ENCODE assay signal across 8 cellular contexts in the genomic region with DNA sequence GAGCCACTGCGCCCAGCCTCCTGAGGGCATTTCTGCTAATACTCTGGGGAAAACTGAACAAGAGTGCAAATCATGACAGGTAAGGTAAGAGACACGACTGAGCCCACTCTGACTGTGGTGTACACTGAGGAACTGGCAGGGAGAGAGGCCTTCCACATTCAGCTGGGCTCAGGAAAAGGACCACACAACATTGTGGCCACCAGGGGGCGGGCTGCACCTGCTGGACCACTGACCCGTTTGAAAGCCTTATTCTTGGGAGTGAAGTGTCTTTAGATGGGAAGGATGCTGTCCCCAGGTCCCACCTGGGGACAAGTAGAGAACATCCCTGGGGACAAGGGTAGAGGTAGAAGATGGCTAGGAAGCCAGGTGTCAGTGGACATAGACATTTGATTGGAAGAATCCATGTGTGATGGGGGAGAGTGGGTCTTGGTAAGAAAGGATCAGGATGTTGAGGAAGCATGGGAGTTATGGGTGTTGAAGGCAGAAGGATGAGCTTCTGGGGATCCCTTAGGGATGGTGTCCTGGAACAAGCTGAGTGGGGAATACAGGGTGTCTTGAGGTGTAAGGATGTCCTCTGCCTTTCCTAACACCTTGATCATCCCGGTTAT. TPM values are rescaled to one million over a fixed set of nuclear protein-coding genes. Genes with fewer than 3 reads are reported as not detected.
DNase-seq lines count a peak whose midpoint lies in the region; ATAC-seq and TF ChIP-seq lines count a peak whose summit lies in the region.

No MANE protein-coding gene starts in this region.

- H3K27me3 ChIP-seq in OCI-LY3 (ENCODE audit: low read depth, low read length) (no peaks in the 10 kb centered on the region), esophagus muscularis mucosa (no peaks in the 10 kb centered on the region)

- ATAC-seq in HG03103 (IDR thresholded peaks at IDR 0.05; ENCODE audit: low read depth, unreplicated experiment) (peak; percentile 44), natural killer cell (peak; percentile 51 to 56 (median 55)), HG03196 (IDR thresholded peaks at IDR 0.05; ENCODE audit: unreplicated experiment) (no peak)
- ATAC-seq in stimulated activated naive B cell treated with anti-CD40 and anti-IgM and Interleukin-4, amounts not matched to agents 10 μg/mL and 1 μg/mL and 100 μg/mL, for 72 hours (replicated peaks), result peak; percentile 66 to 67

- no peak overlapping the region for H3K4me2 ChIP-seq in OCI-LY3 (ENCODE audit: low read length)

- WGBS in esophagus muscularis mucosa, result 43% methylated on average over 4 of the region's 5 CpGs

- H3K79me2 ChIP-seq in OCI-LY3 (ENCODE audit: low read length), result no peaks in the 10 kb centered on the region

- peaks cover under 1 to 4% of the 10 kb centered on the region in 2 donors for H3K4me1 Mint-ChIP-seq in natural killer cell
- H3K4me1 Mint-ChIP-seq in stimulated activated naive B cell treated with anti-CD40 and anti-IgM and Interleukin-4, amounts not matched to agents 10 μg/mL and 1 μg/mL and 100 μg/mL, for 72 hours, result peaks cover 0 to 7% of the 10 kb centered on the region in 2 donors

- no peaks in the 10 kb centered on the region for H3K36me3 Mint-ChIP-seq in natural killer cell
- H3K36me3 Mint-ChIP-seq in stimulated activated naive B cell treated with anti-CD40 and anti-IgM and Interleukin-4, amounts not matched to agents 10 μg/mL and 1 μg/mL and 100 μg/mL, for 72 hours, result no peaks in the 10 kb centered on the region

- H3K4me3 ChIP-seq in OCI-LY3 (ENCODE audit: low read length) (no peak overlapping the region), esophagus muscularis mucosa (no peak overlapping the region)

- H3K27me3 Mint-ChIP-seq in natural killer cell (ENCODE audit: low read depth in 2 of 2), result peaks cover 0 to 14% of the 10 kb centered on the region in 2 donors
- peaks cover 5 to 11% of the 10 kb centered on the region in 2 donors for H3K27me3 Mint-ChIP-seq in stimulated activated naive B cell treated with anti-CD40 and anti-IgM and Interleukin-4, amounts not matched to agents 10 μg/mL and 1 μg/mL and 100 μg/mL, for 72 hours

- H2AFZ ChIP-seq in OCI-LY3 (ENCODE audit: low read depth, low read length), result no peak overlapping the region

- no peak overlapping the region for H3K9ac ChIP-seq in OCI-LY3 (ENCODE audit: low read length)

- no peaks in the 10 kb centered on the region for H3K36me3 ChIP-seq in OCI-LY3 (replicated peaks; ENCODE audit: low read depth, low read length)
- H3K36me3 ChIP-seq in esophagus muscularis mucosa, result peaks cover 0 to 10% (median 3%) of the 10 kb centered on the region in 4 donors

- no peak for TF ChIP-seq EP300 in esophagus muscularis mucosa (IDR thresholded peaks at IDR 0.05)

- H4K20me1 ChIP-seq in OCI-LY3 (ENCODE audit: insufficient read depth, low read length), result no peaks in the 10 kb centered on the region

- H3K9me3 Mint-ChIP-seq in natural killer cell, result no peaks in the 10 kb centered on the region
- H3K9me3 Mint-ChIP-seq in stimulated activated naive B cell treated with anti-CD40 and anti-IgM and Interleukin-4, amounts not matched to agents 10 μg/mL and 1 μg/mL and 100 μg/mL, for 72 hours, result no peaks in the 10 kb centered on the region

- H3K9me3 ChIP-seq in OCI-LY3 (ENCODE audit: insufficient read depth, low read length) (no peaks in the 10 kb centered on the region), esophagus muscularis mucosa (no peaks in the 10 kb centered on the region)

- intact Hi-C loops in esophagus muscularis mucosa (cut with DNase I), result no loop called here
- intact Hi-C loops in natural killer cell (cut with micrococcal nuclease), result loop anchor here (1.0 to 10.0 kb wide), 2 partner anchors 112 to 629 kb away; no protein-coding TSS in a partner anchor

- no peak overlapping the region for H3K27ac Mint-ChIP-seq in natural killer cell
- H3K27ac Mint-ChIP-seq in stimulated activated naive B cell treated with anti-CD40 and anti-IgM and Interleukin-4, amounts not matched to agents 10 μg/mL and 1 μg/mL and 100 μg/mL, for 72 hours, result no peak overlapping the region

- TF ChIP-seq CTCF in OCI-LY3 (IDR thresholded peaks at IDR 0.05; ENCODE audit: low read depth, low read length) (peak; percentile 97), esophagus muscularis mucosa (IDR thresholded peaks at IDR 0.05) (peak; percentile 91 to 96 (median 96)), natural killer cell (IDR thresholded peaks at IDR 0.05) (peak; percentile 89)

- H3K27ac ChIP-seq in OCI-LY3 (ENCODE audit: low read length), result no peak overlapping the region
- H3K27ac ChIP-seq in esophagus muscularis mucosa (replicated peaks in 1 of 4), result no peak overlapping the region

- no peak for TF ChIP-seq POLR2A in esophagus muscularis mucosa (IDR thresholded peaks at IDR 0.05; ENCODE audit: low read depth)

- no peak overlapping the region for H3K4me3 Mint-ChIP-seq in natural killer cell
- no peak overlapping the region for H3K4me3 Mint-ChIP-seq in stimulated activated naive B cell treated with anti-CD40 and anti-IgM and Interleukin-4, amounts not matched to agents 10 μg/mL and 1 μg/mL and 100 μg/mL, for 72 hours

- H3K4me1 ChIP-seq in OCI-LY3 (ENCODE audit: low read length) (no peaks in the 10 kb centered on the region), esophagus muscularis mucosa (peaks cover 13 to 27% (median 22%) of the 10 kb centered on the region in 4 donors)

- peak; percentile 74 for DNase-seq in EH (ENCODE audit: low read depth)
- DNase-seq in activated T-cell treated with anti-CD3 and anti-CD28 coated beads, Interleukin-2, amount 50 U/mL, for 1 hour, result peak; percentile 79
- peak; percentile 97 for DNase-seq in esophagus muscularis mucosa (ENCODE audit: extremely low spot score)
- peak; percentile 62 for DNase-seq in natural killer cell
- peak; percentile 47 for DNase-seq in stimulated activated naive B cell treated with anti-CD40 and anti-IgM and Interleukin-4, amounts not matched to agents 10 μg/mL and 1 μg/mL and 100 μg/mL, for 72 hours

RNA-seq across cellular contexts. Expression of gene CTDSPL, which starts 6.2 kb away (rescaled TPM):
- total RNA-seq in esophagus muscularis mucosa (10 to 100 TPM; 39.9 to 60.6 (median 54.6) TPM), natural killer cell (1 to 10 TPM in 2 of 3 donors, under 1 TPM in 1; 0.50 to 3.4 (median 1.8) TPM)

Comparison
In these comparisons a context has a peak if more than half of its experiments do, and no peak if none do; other contexts are left out.
1. DNase-seq: peak in every context shown above with its lines; median percentile 97 in esophagus muscularis mucosa; 79 in activated T-cell treated with anti-CD3 and anti-CD28 coated beads, Interleukin-2, amount 50 U/mL, for 1 hour; 74 in EH; 62 in natural killer cell; 47 in stimulated activated naive B cell treated with anti-CD40 and anti-IgM and Interleukin-4, amounts not matched to agents 10 μg/mL and 1 μg/mL and 100 μg/mL, for 72 hours.
2. RNA of gene CTDSPL, which starts 6.2 kb away (total RNA-seq): 39.9 to 60.6 TPM in esophagus muscularis mucosa; 0.50 to 3.4 TPM in natural killer cell; every median in the first group is over 4 times any median in the second.
3. Peak in every context shown above with its lines, with median percentiles within 50 percentile points of each other: CTCF ChIP-seq.